Comparison of ENCODE assay signal across 2 cellular contexts in the genomic region with DNA sequence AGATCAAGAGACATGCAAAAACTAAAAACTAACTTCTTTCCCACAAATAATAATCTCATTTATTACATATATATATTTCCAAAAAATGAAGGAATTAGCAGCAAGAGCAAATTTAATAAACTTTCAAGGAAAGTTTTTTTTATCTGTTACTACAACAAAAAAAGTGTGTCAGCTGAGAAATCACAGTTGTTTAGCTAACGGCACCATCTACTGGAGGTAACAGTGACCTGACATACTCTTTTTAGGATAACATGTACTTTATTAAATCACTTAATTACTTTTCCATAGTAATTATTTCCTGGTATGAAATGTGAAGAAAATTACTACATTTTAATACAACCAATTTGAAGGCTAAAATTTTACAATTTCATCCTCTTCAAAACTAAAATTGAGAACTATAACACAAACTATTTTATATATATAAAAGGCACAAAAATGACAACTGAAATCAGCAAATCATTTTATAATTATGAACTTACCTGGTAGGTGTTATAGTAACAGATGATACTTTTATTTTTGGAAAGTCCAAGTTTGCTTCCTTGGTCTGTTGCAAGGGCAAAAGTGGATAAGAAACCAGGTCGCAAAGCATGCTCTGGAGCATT.
TF ChIP-seq lines count a peak whose summit lies in the region.

No MANE protein-coding gene starts in this region.

TF ChIP-seq in GM23338, 12 proteins besides CTCF, POLR2A, EP300 and RAD21:
- TF ChIP-seq NANOG (IDR thresholded peaks at IDR 0.05; ENCODE audit: borderline replicate concordance) (no peak), ZNF114 (CRISPR knock-in tag; IDR thresholded peaks at IDR 0.05) (no peak)
- TF ChIP-seq, protein P1, sequence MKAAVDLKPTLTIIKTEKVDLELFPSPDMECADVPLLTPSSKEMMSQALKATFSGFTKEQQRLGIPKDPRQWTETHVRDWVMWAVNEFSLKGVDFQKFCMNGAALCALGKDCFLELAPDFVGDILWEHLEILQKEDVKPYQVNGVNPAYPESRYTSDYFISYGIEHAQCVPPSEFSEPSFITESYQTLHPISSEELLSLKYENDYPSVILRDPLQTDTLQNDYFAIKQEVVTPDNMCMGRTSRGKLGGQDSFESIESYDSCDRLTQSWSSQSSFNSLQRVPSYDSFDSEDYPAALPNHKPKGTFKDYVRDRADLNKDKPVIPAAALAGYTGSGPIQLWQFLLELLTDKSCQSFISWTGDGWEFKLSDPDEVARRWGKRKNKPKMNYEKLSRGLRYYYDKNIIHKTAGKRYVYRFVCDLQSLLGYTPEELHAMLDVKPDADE (IDR thresholded peaks at IDR 0.05): no peak

TF ChIP-seq in H1, 55 proteins besides CTCF, POLR2A, EP300 and RAD21:
- TF ChIP-seq ASH2L (IDR thresholded peaks at IDR 0.05; ENCODE audit: low read length): no peak
- TF ChIP-seq GTF2F1 (IDR thresholded peaks at IDR 0.05; ENCODE audit: borderline replicate concordance, low read depth, low read length): no peak
- no peak for TF ChIP-seq HDAC6 (IDR thresholded peaks at IDR 0.05; ENCODE audit: low read depth, low read length)
- TF ChIP-seq POU5F1 (IDR thresholded peaks at IDR 0.05; ENCODE audit: low read depth, low read length): no peak
- TF ChIP-seq TBP (IDR thresholded peaks at IDR 0.05; ENCODE audit: low read depth, low read length): no peak
- no peak for TF ChIP-seq JUND (IDR thresholded peaks at IDR 0.05; ENCODE audit: low read length)
- no peak for TF ChIP-seq SIN3A (conservative IDR thresholded peaks at IDR 0.05 in 1 of 2, IDR thresholded peaks at IDR 0.05 in 1 of 2; ENCODE audit: low read depth in 1 of 2, low read length in 2 of 2)
- no peak for TF ChIP-seq BACH1 (IDR thresholded peaks at IDR 0.05; ENCODE audit: low read length)
- TF ChIP-seq SIRT6 (IDR thresholded peaks at IDR 0.05; ENCODE audit: low read length): no peak
- TF ChIP-seq RBBP5 (IDR thresholded peaks at IDR 0.05; ENCODE audit: borderline replicate concordance, low read depth, low read length): no peak
- TF ChIP-seq SP4 (IDR thresholded peaks at IDR 0.05; ENCODE audit: low read length): no peak
- no peak for TF ChIP-seq ZNF274 (IDR thresholded peaks at IDR 0.05; ENCODE audit: borderline replicate concordance, extremely low read depth, low read length)
- no peak for TF ChIP-seq CREB1 (IDR thresholded peaks at IDR 0.05)
- TF ChIP-seq KDM4A (IDR thresholded peaks at IDR 0.05; ENCODE audit: low read depth, low read length, severe bottlenecking): no peak
- TF ChIP-seq, protein P2, sequence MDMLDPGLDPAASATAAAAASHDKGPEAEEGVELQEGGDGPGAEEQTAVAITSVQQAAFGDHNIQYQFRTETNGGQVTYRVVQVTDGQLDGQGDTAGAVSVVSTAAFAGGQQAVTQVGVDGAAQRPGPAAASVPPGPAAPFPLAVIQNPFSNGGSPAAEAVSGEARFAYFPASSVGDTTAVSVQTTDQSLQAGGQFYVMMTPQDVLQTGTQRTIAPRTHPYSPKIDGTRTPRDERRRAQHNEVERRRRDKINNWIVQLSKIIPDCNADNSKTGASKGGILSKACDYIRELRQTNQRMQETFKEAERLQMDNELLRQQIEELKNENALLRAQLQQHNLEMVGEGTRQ (IDR thresholded peaks at IDR 0.05; ENCODE audit: low read length): no peak
- TF ChIP-seq, protein P3, sequence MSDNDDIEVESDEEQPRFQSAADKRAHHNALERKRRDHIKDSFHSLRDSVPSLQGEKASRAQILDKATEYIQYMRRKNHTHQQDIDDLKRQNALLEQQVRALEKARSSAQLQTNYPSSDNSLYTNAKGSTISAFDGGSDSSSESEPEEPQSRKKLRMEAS (IDR thresholded peaks at IDR 0.05): no peak
- TF ChIP-seq, protein P4, sequence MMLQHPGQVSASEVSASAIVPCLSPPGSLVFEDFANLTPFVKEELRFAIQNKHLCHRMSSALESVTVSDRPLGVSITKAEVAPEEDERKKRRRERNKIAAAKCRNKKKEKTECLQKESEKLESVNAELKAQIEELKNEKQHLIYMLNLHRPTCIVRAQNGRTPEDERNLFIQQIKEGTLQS (IDR thresholded peaks at IDR 0.05; ENCODE audit: insufficient read depth, low read depth, low read length): no peak
- TF ChIP-seq MAFK (IDR thresholded peaks at IDR 0.05; ENCODE audit: low read depth, low read length): no peak
- no peak for TF ChIP-seq HDAC2 (IDR thresholded peaks at IDR 0.05; ENCODE audit: borderline replicate concordance in 1 of 2, low read depth in 2 of 2, low read length in 2 of 2)
- TF ChIP-seq, protein P5, sequence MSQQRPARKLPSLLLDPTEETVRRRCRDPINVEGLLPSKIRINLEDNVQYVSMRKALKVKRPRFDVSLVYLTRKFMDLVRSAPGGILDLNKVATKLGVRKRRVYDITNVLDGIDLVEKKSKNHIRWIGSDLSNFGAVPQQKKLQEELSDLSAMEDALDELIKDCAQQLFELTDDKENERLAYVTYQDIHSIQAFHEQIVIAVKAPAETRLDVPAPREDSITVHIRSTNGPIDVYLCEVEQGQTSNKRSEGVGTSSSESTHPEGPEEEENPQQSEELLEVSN (IDR thresholded peaks at IDR 0.05): no peak
